In the genomic region with DNA sequence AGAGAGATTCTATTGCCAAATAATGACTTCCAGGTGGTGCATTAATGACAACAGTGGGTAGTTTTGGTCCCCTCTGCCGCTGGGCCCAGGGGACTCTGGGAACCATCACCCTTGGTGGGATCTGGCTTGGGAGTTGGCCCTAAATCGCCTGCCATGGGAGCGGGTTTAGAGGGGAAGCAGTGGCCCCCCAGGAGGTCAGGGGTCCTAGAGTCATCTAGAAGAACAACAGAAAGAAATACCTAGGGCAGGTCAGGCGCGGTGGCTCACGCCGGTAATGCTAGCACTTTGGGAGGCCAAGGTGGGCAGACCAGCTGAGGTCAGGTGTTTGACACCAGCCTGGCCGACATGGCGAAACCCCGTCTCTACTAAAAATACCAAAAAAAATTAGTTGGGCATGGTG, we compare ENCODE assay signal across 25 cellular contexts.
"Had no signal": no experiment of that assay in that cellular context is flagged by ENCODE, and none has a peak within 500 bp of the region (broad histone marks: within the 10 kb centered on the region; RNA-seq: fewer than 3 reads in every experiment).

No MANE protein-coding gene starts in this region.

- H3K27ac Mint-ChIP-seq: naive thymus-derived CD4-positive, alpha-beta T cell; stimulated activated effector memory CD8-positive, alpha-beta T cell treated with anti-CD3 and anti-CD28 coated beads, Interleukin-12 subunit alpha, Interleukin-12 subunit beta, amount 100 ng/mL, for 72 hours; type B pancreatic cell had no signal

- H3K27me3 ChIP-seq: heart left ventricle, hepatocyte, neutrophil, right atrium auricular region, sigmoid colon had no signal

- FAIRE-seq: endometrium, frontal cortex, kidney had no signal

- H3K9me3 ChIP-seq: heart left ventricle, neutrophil, prostate gland, sigmoid colon, stomach, tibial artery had no signal

- ATAC-seq: heart left ventricle; left lobe of liver; naive thymus-derived CD4-positive, alpha-beta T cell; stimulated activated effector memory CD8-positive, alpha-beta T cell treated with anti-CD3 and anti-CD28 coated beads, Interleukin-12 subunit alpha, Interleukin-12 subunit beta, amount 100 ng/mL, for 72 hours had no signal

- DNase-seq: dermis blood vessel endothelial cell; effector memory CD4-positive, alpha-beta T cell; heart left ventricle; kidney; mesendoderm; midbrain; naive thymus-derived CD4-positive, alpha-beta T cell; sigmoid colon; stimulated activated CD4-positive, alpha-beta T cell treated with anti-CD3 and anti-CD28 coated beads, Interleukin-2, amount 100 ng/mL, for 24 hours; stimulated activated CD4-positive, alpha-beta T cell treated with anti-CD3 and anti-CD28 coated beads, Interleukin-4, amount 100 ng/mL, for 24 hours; stimulated activated naive CD4-positive, alpha-beta T cell treated with Interleukin-2 at 50 U/mL for 16 hours; stomach; tibial artery had no signal

- H3K27me3 Mint-ChIP-seq: central memory CD8-positive, alpha-beta T cell had no signal

- H3K36me3 ChIP-seq: heart left ventricle, neutrophil, prostate gland, right atrium auricular region, sigmoid colon, stomach, tibial artery had no signal

- H3K9me3 Mint-ChIP-seq: central memory CD8-positive, alpha-beta T cell; type B pancreatic cell had no signal

- H3K27ac ChIP-seq: coronary artery, heart left ventricle, hepatocyte, neutrophil, parathyroid adenoma, prostate gland, right atrium auricular region, sigmoid colon, stomach, tibial artery had no signal

- H3K4me3 ChIP-seq: coronary artery, heart left ventricle, hepatocyte, prostate gland, right atrium auricular region, sigmoid colon, stomach, tibial artery had no signal

- H2AFZ ChIP-seq: hepatocyte, parathyroid adenoma had no signal

- H3K79me2 ChIP-seq: hepatocyte, parathyroid adenoma had no signal

- H3K4me1 ChIP-seq: parathyroid adenoma, prostate gland had no signal

- H3K4me2 ChIP-seq: hepatocyte had no signal

- H3K36me3 Mint-ChIP-seq: stimulated activated effector memory CD8-positive, alpha-beta T cell treated with anti-CD3 and anti-CD28 coated beads, Interleukin-12 subunit alpha, Interleukin-12 subunit beta, amount 100 ng/mL, for 72 hours; type B pancreatic cell had no signal

- H3K4me3 Mint-ChIP-seq: central memory CD8-positive, alpha-beta T cell; naive thymus-derived CD4-positive, alpha-beta T cell; type B pancreatic cell had no signal

- H3K9ac ChIP-seq: parathyroid adenoma had no signal
